Comparison of ENCODE assay signal across 8 cellular contexts in the genomic region with DNA sequence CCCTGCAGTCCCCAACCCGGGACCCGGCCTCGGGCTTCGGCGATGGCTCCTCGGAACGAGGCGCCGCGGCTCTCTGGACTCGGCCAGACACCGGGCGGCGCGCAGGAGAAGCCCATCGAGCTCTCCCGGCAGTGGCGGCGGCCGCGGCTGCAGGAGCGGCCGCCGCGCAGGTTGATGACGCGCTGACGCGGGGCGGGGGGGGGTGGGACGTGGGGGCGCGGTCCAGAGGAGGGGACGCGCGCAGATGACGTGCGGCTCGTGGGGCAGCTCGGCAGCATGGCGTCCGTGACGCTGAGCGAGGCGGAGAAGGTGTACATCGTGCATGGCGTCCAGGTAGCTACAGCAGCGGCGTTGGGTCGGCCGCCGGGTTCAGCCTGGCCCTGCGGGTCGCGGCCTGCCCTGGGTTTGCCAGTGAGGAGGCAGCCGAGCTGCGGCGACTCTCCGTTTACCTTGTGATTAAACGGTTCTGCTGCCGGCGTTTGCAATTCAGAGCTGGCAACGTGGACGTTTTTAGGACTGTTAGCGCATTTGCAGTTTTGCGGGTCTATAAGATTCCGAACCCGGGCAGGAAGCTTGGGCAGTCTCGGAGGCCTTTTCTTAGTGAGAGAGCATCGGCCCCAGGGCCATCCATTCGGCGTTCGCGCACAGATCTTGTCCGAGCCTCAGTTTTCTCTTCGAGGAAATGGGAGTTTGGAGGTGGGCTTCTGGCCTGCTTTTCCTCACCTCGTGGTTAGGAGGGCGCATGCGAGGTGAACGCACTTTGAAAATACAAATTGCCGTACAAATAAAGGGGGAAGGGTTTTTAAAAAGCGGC. TPM values are rescaled to one million over a fixed set of nuclear protein-coding genes. Genes with fewer than 3 reads are reported as not detected.
A peak's percentile ranks its signal among the peaks of the same experiment; 100 is the strongest.
DNase-seq lines count a peak whose midpoint lies in the region; ATAC-seq and TF ChIP-seq lines count a peak whose summit lies in the region.

A gene (plus strand): TSS at position 243 of the 814 bp plus-strand sequence. CDS start 34 bp downstream, at position 277.
A gene with protein sequence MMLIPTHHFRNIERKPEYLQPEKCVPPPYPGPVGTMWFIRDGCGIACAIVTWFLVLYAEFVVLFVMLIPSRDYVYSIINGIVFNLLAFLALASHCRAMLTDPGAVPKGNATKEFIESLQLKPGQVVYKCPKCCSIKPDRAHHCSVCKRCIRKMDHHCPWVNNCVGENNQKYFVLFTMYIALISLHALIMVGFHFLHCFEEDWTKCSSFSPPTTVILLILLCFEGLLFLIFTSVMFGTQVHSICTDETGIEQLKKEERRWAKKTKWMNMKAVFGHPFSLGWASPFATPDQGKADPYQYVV (minus strand): TSS at position 173 of the 814 bp plus-strand sequence. CDS start 16,738 bp downstream, outside the sequence.

- DNase-seq in DMS53 (lab: John Stamatoyannopoulos, UW) (peak; percentile 82), DMS53 treated with DMSO at 0.1 percent for 48 hours (lab: John Stamatoyannopoulos, UW; ENCODE audit: unreplicated experiment) (no peak), NCI-H2029 treated with DMSO at 0.1 percent for 48 hours (lab: John Stamatoyannopoulos, UW) (peak; percentile 37), UCSD-AML1 (lab: John Stamatoyannopoulos, UW; ENCODE audit: unreplicated experiment) (peak; percentile 88), skeletal muscle cell (ENCODE audit: low read depth) (peak; percentile 56)

- peak within 1 kb of the TSS; percentile 95 to 99 (median 98) for H3K4me3 Mint-ChIP-seq in brain

- H3K9me3 Mint-ChIP-seq in brain, result no peaks in the 10 kb centered on the region

- H3K4me3 ChIP-seq in iPS-11a (ENCODE audit: low read depth, low read length) (peak within 1 kb of the TSS; percentile 98), skeletal muscle cell (ENCODE audit: low read depth, low read length) (peak within 1 kb of the TSS; percentile 94)

- H3K27me3 Mint-ChIP-seq in brain, result peaks cover 13% of the 10 kb centered on the region

- no peaks in the 10 kb centered on the region for H3K36me3 Mint-ChIP-seq in brain

- TF ChIP-seq CTCF in brain (conservative IDR thresholded peaks at IDR 0.05), result no peak

- peak; percentile 82 for ATAC-seq in HG02884 (IDR thresholded peaks at IDR 0.05; ENCODE audit: unreplicated experiment)

- H3K4me1 Mint-ChIP-seq in brain, result peaks cover 58% of the 10 kb centered on the region

- peak within 1 kb of the TSS; percentile 81 to 96 (median 94) for H3K27ac Mint-ChIP-seq in brain

RNA-seq across cellular contexts. Expression of the first gene that starts in this region (rescaled TPM):
- polyA plus RNA-seq in brain (ENCODE audit: insufficient read depth, low read depth, low replicate concordance), result 24.7 TPM

RNA-seq across cellular contexts. Expression of the second gene that starts in this region (rescaled TPM):
- 56.0 TPM for polyA plus RNA-seq in brain (ENCODE audit: insufficient read depth, low read depth, low replicate concordance)
